In genomic region chr4:78650106-78651021, GRCh38 we compare ENCODE assay signal across 1 cellular context.
TF ChIP-seq lines count a peak whose summit lies in the region.

No MANE protein-coding gene starts in this region.

TF ChIP-seq in K562, 482 proteins besides CTCF, POLR2A, EP300 and RAD21 (continued from another document and continues in another):
- TF ChIP-seq ZNF280B (CRISPR knock-in tag; IDR thresholded peaks at IDR 0.05) (no peak), TEAD4 (IDR thresholded peaks at IDR 0.05; ENCODE audit: low read length) (peak; percentile 93), TEAD4 (CRISPR knock-in tag; IDR thresholded peaks at IDR 0.05; ENCODE audit: borderline replicate concordance) (no peak), DLX4 (CRISPR knock-in tag; IDR thresholded peaks at IDR 0.05) (no peak), DEAF1 (CRISPR knock-in tag; IDR thresholded peaks at IDR 0.05) (no peak), NFRKB (IDR thresholded peaks at IDR 0.05; ENCODE audit: low read depth) (peak; percentile 30; the same call in 1 of the 2 replicates), ETS2 (tag; IDR thresholded peaks at IDR 0.05; ENCODE audit: borderline replicate concordance, poor library complexity, severe bottlenecking) (no peak), MTF1 (CRISPR knock-in tag; IDR thresholded peaks at IDR 0.05; ENCODE audit: borderline replicate concordance) (no peak), NUFIP1 (IDR thresholded peaks at IDR 0.05; ENCODE audit: partially characterized antibody) (no peak), STAT6 (CRISPR knock-in tag; IDR thresholded peaks at IDR 0.05) (no peak), JUN (IDR thresholded peaks at IDR 0.05; ENCODE audit: borderline replicate concordance, low read depth, low read length) (peak; percentile 84), JUN (CRISPR knock-in tag; IDR thresholded peaks at IDR 0.05; ENCODE audit: borderline replicate concordance) (0 out of 2 replicates have a peak, but pooled peaks have one; percentile 50), GABPA (tag; conservative IDR thresholded peaks at IDR 0.05; ENCODE audit: low read depth) (no peak), FOXJ2 (tag; IDR thresholded peaks at IDR 0.05) (no peak), CREM (IDR thresholded peaks at IDR 0.05; ENCODE audit: low read depth) (peak; percentile 25; the same call in 1 of the 2 replicates), FOXP1 (CRISPR knock-in tag; IDR thresholded peaks at IDR 0.05) (0 out of 2 replicates have a peak, but pooled peaks have one; percentile 52), ZBTB11 (CRISPR knock-in tag; IDR thresholded peaks at IDR 0.05) (0 out of 6 replicates have a peak, but pooled peaks of 1 of the 3 experiments have one; percentile 18), SMARCE1 (IDR thresholded peaks at IDR 0.05) (peak; percentile 75), PML (IDR thresholded peaks at IDR 0.05; ENCODE audit: low read length) (peak; percentile 68), ZNF124 (CRISPR knock-in tag; IDR thresholded peaks at IDR 0.05) (no peak), ZFPM2 (CRISPR knock-in tag; IDR thresholded peaks at IDR 0.05) (no peak), NFXL1 (CRISPR knock-in tag; IDR thresholded peaks at IDR 0.05) (no peak), HNRNPK (IDR thresholded peaks at IDR 0.05; ENCODE audit: low read depth, low read length, poor library complexity, severe bottlenecking) (no peak), ZNF280A (IDR thresholded peaks at IDR 0.05; ENCODE audit: low read depth, partially characterized antibody) (no peak), HNRNPUL1 (IDR thresholded peaks at IDR 0.05; ENCODE audit: low read length) (no peak), RFX5 (IDR thresholded peaks at IDR 0.05; ENCODE audit: low read depth, low read length) (no peak), MTA3 (IDR thresholded peaks at IDR 0.05; ENCODE audit: borderline replicate concordance) (no peak), PKNOX1 (IDR thresholded peaks at IDR 0.05) (peak; percentile 87), MED1 (CRISPR knock-in tag; IDR thresholded peaks at IDR 0.05; ENCODE audit: borderline replicate concordance) (no peak), SREBF2 (CRISPR knock-in tag; IDR thresholded peaks at IDR 0.05) (no peak), TAF9B (IDR thresholded peaks at IDR 0.05; ENCODE audit: partially characterized antibody) (peak; percentile 19), ZFP30 (CRISPR knock-in tag; IDR thresholded peaks at IDR 0.05; ENCODE audit: borderline replicate concordance) (no peak), NCOR1 (IDR thresholded peaks at IDR 0.05) (peak; percentile 96), HMBOX1 (IDR thresholded peaks at IDR 0.05) (0 out of 2 replicates have a peak, but pooled peaks have one; percentile 23), GABPB1 (CRISPR knock-in tag; IDR thresholded peaks at IDR 0.05) (no peak; the same call in 1 of the 2 replicates), DDX20 (tag; IDR thresholded peaks at IDR 0.05; ENCODE audit: low read depth) (no peak), SOX6 (IDR thresholded peaks at IDR 0.05) (peak; percentile 80), SP1 (CRISPR knock-in tag; IDR thresholded peaks at IDR 0.05) (no peak), MECOM (CRISPR knock-in tag; IDR thresholded peaks at IDR 0.05) (peak; percentile 93), CREB5 (CRISPR knock-in tag; IDR thresholded peaks at IDR 0.05) (0 out of 2 replicates have a peak, but pooled peaks have one; percentile 26), SIX5 (IDR thresholded peaks at IDR 0.05; ENCODE audit: borderline replicate concordance in 1 of 2, insufficient read depth in 1 of 2, low read depth in 1 of 2, low read length in 2 of 2) (no peak), UBTF (IDR thresholded peaks at IDR 0.05; ENCODE audit: borderline replicate concordance in 1 of 2, low read depth in 2 of 2, low read length in 2 of 2) (0 out of 4 replicates have a peak, but pooled peaks of 1 of the 2 experiments have one; percentile 19), SREBF1 (IDR thresholded peaks at IDR 0.05; ENCODE audit: borderline replicate concordance, low read depth, low read length) (no peak), KHSRP (IDR thresholded peaks at IDR 0.05) (0 out of 2 replicates have a peak, but pooled peaks have one; percentile 16), ATF2 (CRISPR knock-in tag; IDR thresholded peaks at IDR 0.05) (no peak)
